ENCODE assay signal across 1 cellular context in genomic region chr5:128984480-128984879, GRCh38.
A peak's percentile ranks its signal among the peaks of the same experiment; 100 is the strongest.
TF ChIP-seq lines count a peak whose summit lies in the region.

No MANE protein-coding gene starts in this region.

TF ChIP-seq in GM23338, 12 proteins besides CTCF, POLR2A, EP300 and RAD21:
- TF ChIP-seq ZNF462 (CRISPR knock-in tag; IDR thresholded peaks at IDR 0.05) (0 out of 2 replicates have a peak, but pooled peaks have one; percentile 12), POLR2AphosphoS5 (IDR thresholded peaks at IDR 0.05; ENCODE audit: low read depth) (no peak), EZH2 (IDR thresholded peaks at IDR 0.05; ENCODE audit: low read depth, unreplicated experiment) (no peak), ZNF114 (CRISPR knock-in tag; IDR thresholded peaks at IDR 0.05) (no peak)
